In genomic region chr10:4512557-4513286, GRCh38 we compare ENCODE assay signal across 8 cellular contexts.
A peak's percentile ranks its signal among the peaks of the same experiment; 100 is the strongest.
DNase-seq lines count a peak whose midpoint lies in the region.

No MANE protein-coding gene starts in this region.

- no peak overlapping the region for H3K4me3 Mint-ChIP-seq in dendritic cell treated with granulocyte-macrophage colony-stimulating factor and Interleukin-4, amounts not matched to agents 40 ng/mL and 50 ng/mL, for 4 days

- peak; percentile 66 for DNase-seq in EH (ENCODE audit: low read depth)
- peak; percentile 67 for DNase-seq in MV-4-11 (lab: John Stamatoyannopoulos, UW)
- DNase-seq in myocyte (ENCODE audit: low read depth): peak; percentile 77
- DNase-seq in effector CD8-positive, alpha-beta T cell (lab: John Stamatoyannopoulos, UW): no peak
- DNase-seq in activated CD4-positive, CD25-positive, alpha-beta regulatory T cell (lab: John Stamatoyannopoulos, UW): no peak
- no peak for DNase-seq in NCI-H187 (lab: John Stamatoyannopoulos, UW)
- no peak for DNase-seq in activated naive CD4-positive, alpha-beta T cell (lab: John Stamatoyannopoulos, UW)

- intact Hi-C loops in dendritic cell treated with granulocyte-macrophage colony-stimulating factor and Interleukin-4, amounts not matched to agents 40 ng/mL and 50 ng/mL, for 4 days (cut with micrococcal nuclease): loop anchor here (5.0 to 10.0 kb wide), 4 partner anchors 35 to 168 kb away; no protein-coding TSS in a partner anchor

- H3K27me3 Mint-ChIP-seq in dendritic cell treated with granulocyte-macrophage colony-stimulating factor and Interleukin-4, amounts not matched to agents 40 ng/mL and 50 ng/mL, for 4 days: peaks cover 2% of the 10 kb centered on the region

- peaks cover 59% of the 10 kb centered on the region for H3K4me1 Mint-ChIP-seq in dendritic cell treated with granulocyte-macrophage colony-stimulating factor and Interleukin-4, amounts not matched to agents 40 ng/mL and 50 ng/mL, for 4 days (ENCODE audit: low read depth)

- H3K9me3 Mint-ChIP-seq in dendritic cell treated with granulocyte-macrophage colony-stimulating factor and Interleukin-4, amounts not matched to agents 40 ng/mL and 50 ng/mL, for 4 days: peaks cover 10% of the 10 kb centered on the region

- H3K36me3 Mint-ChIP-seq in dendritic cell treated with granulocyte-macrophage colony-stimulating factor and Interleukin-4, amounts not matched to agents 40 ng/mL and 50 ng/mL, for 4 days (ENCODE audit: low read depth): peaks cover 9% of the 10 kb centered on the region

- H3K27ac Mint-ChIP-seq in dendritic cell treated with granulocyte-macrophage colony-stimulating factor and Interleukin-4, amounts not matched to agents 40 ng/mL and 50 ng/mL, for 4 days: peak overlapping the region; percentile 39

Comparison
In these comparisons a context has a peak if more than half of its experiments do, and no peak if none do; other contexts are left out.
1. DNase-seq: peak in EH (single experiment), MV-4-11 (single experiment) and myocyte (single experiment); none in effector CD8-positive, alpha-beta T cell (single experiment), activated CD4-positive, CD25-positive, alpha-beta regulatory T cell (0 of 4), NCI-H187 (0 of 2) and activated naive CD4-positive, alpha-beta T cell (0 of 4).